8 cellular contexts compared by ENCODE assay signal in the genomic region with DNA sequence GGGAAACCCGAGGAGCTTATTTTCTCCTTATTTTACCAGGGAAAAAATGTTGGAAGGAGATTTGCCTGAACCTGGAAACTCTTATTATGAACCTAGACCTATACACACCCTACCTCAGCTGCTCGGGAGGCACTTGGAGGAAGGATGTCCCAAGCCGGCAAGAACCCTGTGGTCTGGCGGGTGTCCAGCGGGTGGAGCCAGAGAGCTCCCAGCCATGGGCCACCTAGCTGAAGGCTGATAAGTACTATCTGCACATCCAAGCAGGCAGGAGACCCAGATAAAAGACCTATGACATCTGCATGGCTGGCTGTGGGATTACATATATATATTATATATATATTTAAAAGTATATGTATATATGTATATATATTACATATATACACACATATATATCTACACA. TPM values are rescaled to one million over a fixed set of nuclear protein-coding genes. Genes with fewer than 3 reads are reported as not detected.
DNase-seq lines count a peak whose midpoint lies in the region; ATAC-seq and TF ChIP-seq lines count a peak whose summit lies in the region.

No MANE protein-coding gene starts in this region.

- 4% methylated on average over 5 of the region's 5 CpGs for WGBS in liver

- H3K27ac ChIP-seq in liver (ENCODE audit: low read depth in 1 of 2, low read length in 2 of 2) = no peak overlapping the region

- TF ChIP-seq RAD21 in liver (IDR thresholded peaks at IDR 0.05) = peak; percentile 83 to 93

- no peak overlapping the region for H3K9ac ChIP-seq in liver (ENCODE audit: low read depth in 1 of 2, low read length in 2 of 2)

- ATAC-seq in HG03280 (IDR thresholded peaks at IDR 0.05; ENCODE audit: unreplicated experiment) = peak; percentile 96

- TF ChIP-seq CTCF in BJ (IDR thresholded peaks at IDR 0.05; ENCODE audit: insufficient read depth, low read depth, low read length) = peak; percentile 87
- peak; percentile 79 for TF ChIP-seq CTCF in liver (IDR thresholded peaks at IDR 0.05; ENCODE audit: low read depth, low read length, missing input control)

- H3K4me3 ChIP-seq in BJ (ENCODE audit: low read depth, low read length) (no peak overlapping the region), liver (ENCODE audit: low read depth in 1 of 3, low read length in 3 of 3) (no peak overlapping the region)

- no peaks in the 10 kb centered on the region for H3K4me1 ChIP-seq in liver (ENCODE audit: control insufficient read depth in 4 of 4, insufficient read depth in 4 of 4, low read length in 3 of 4)

- POLR2A ChIA-PET in BJ (lab: Charles Lee) = no interaction called here

- H3K36me3 ChIP-seq in BJ (ENCODE audit: control insufficient read depth, insufficient read depth, low read length) = no peaks in the 10 kb centered on the region
- peaks cover 0 to 2% (median 0%) of the 10 kb centered on the region in 4 donors for H3K36me3 ChIP-seq in liver (ENCODE audit: control insufficient read depth in 4 of 4, insufficient read depth in 3 of 4, low read depth in 1 of 4, low read length in 3 of 4)

- no peak for DNase-seq in BJ (ENCODE audit: low read depth)
- DNase-seq in GM19238 (ENCODE audit: insufficient read length, low spot score) = peak; percentile 74
- DNase-seq in NCI-H345 (lab: John Stamatoyannopoulos, UW) = peak; percentile 71
- peak; percentile 76 for DNase-seq in activated CD4-positive, CD25-positive, alpha-beta regulatory T cell treated with anti-CD3 and anti-CD28 coated beads, Interleukin-2, amount 50 U/mL, for 72 hours
- DNase-seq in cerebellar cortex (ENCODE audit: low spot score) = peak; percentile 47
- peak; percentile 40 for DNase-seq in stimulated activated CD8-positive, alpha-beta memory T cell treated with anti-CD3 and anti-CD28 coated beads, Interleukin-15, amount 100 ng/mL, for 1 hour (ENCODE audit: low read depth)

- H3K27me3 ChIP-seq in BJ (ENCODE audit: control insufficient read depth, insufficient read depth, low read length) = 0 out of 2 replicates have a peak, but pooled peaks cover 2% of the 10 kb centered on the region
- no peaks in the 10 kb centered on the region for H3K27me3 ChIP-seq in liver (ENCODE audit: control insufficient read depth in 4 of 4, insufficient read depth in 4 of 4, low read length in 3 of 4)

- CTCF ChIA-PET in BJ (lab: Yijun Ruan, JAX) = interaction anchor here (0.6 to 5.9 kb wide), 25 partner anchors 8 to 160 kb away, joined by 3 to 46 read pairs (median 5); no protein-coding TSS in a partner anchor

- H3K9me3 ChIP-seq in liver (ENCODE audit: control insufficient read depth in 4 of 4, low read length in 3 of 4) = no peaks in the 10 kb centered on the region

TF ChIP-seq in liver, 16 proteins besides CTCF, POLR2A, EP300 and RAD21:
- TF ChIP-seq, protein P1, sequence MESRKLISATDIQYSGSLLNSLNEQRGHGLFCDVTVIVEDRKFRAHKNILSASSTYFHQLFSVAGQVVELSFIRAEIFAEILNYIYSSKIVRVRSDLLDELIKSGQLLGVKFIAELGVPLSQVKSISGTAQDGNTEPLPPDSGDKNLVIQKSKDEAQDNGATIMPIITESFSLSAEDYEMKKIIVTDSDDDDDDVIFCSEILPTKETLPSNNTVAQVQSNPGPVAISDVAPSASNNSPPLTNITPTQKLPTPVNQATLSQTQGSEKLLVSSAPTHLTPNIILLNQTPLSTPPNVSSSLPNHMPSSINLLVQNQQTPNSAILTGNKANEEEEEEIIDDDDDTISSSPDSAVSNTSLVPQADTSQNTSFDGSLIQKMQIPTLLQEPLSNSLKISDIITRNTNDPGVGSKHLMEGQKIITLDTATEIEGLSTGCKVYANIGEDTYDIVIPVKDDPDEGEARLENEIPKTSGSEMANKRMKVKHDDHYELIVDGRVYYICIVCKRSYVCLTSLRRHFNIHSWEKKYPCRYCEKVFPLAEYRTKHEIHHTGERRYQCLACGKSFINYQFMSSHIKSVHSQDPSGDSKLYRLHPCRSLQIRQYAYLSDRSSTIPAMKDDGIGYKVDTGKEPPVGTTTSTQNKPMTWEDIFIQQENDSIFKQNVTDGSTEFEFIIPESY (IDR thresholded peaks at IDR 0.05) = no peak
- TF ChIP-seq, protein P2, sequence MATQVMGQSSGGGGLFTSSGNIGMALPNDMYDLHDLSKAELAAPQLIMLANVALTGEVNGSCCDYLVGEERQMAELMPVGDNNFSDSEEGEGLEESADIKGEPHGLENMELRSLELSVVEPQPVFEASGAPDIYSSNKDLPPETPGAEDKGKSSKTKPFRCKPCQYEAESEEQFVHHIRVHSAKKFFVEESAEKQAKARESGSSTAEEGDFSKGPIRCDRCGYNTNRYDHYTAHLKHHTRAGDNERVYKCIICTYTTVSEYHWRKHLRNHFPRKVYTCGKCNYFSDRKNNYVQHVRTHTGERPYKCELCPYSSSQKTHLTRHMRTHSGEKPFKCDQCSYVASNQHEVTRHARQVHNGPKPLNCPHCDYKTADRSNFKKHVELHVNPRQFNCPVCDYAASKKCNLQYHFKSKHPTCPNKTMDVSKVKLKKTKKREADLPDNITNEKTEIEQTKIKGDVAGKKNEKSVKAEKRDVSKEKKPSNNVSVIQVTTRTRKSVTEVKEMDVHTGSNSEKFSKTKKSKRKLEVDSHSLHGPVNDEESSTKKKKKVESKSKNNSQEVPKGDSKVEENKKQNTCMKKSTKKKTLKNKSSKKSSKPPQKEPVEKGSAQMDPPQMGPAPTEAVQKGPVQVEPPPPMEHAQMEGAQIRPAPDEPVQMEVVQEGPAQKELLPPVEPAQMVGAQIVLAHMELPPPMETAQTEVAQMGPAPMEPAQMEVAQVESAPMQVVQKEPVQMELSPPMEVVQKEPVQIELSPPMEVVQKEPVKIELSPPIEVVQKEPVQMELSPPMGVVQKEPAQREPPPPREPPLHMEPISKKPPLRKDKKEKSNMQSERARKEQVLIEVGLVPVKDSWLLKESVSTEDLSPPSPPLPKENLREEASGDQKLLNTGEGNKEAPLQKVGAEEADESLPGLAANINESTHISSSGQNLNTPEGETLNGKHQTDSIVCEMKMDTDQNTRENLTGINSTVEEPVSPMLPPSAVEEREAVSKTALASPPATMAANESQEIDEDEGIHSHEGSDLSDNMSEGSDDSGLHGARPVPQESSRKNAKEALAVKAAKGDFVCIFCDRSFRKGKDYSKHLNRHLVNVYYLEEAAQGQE (IDR thresholded peaks at IDR 0.05) = no peak

RNA-seq across cellular contexts. Expression of a gene that starts 1.1 kb away (rescaled TPM):
- polyA plus RNA-seq in BJ (2011; rRNA removed) = 0.63 and 0.77 TPM in 2 replicates
- polyA minus RNA-seq in BJ (2011; rRNA and poly(A)+ RNA removed) = 0.26 and 0.85 TPM in 2 replicates
- 10 to 100 TPM in 1 of 2 donors, 1 to 10 TPM in 1; 1.0 to 96.7 TPM for total RNA-seq in liver
- under 1 TPM; 0.56 to 0.60 TPM for polyA plus RNA-seq in liver
